ENCODE assay signal across 19 cellular contexts in the genomic region with DNA sequence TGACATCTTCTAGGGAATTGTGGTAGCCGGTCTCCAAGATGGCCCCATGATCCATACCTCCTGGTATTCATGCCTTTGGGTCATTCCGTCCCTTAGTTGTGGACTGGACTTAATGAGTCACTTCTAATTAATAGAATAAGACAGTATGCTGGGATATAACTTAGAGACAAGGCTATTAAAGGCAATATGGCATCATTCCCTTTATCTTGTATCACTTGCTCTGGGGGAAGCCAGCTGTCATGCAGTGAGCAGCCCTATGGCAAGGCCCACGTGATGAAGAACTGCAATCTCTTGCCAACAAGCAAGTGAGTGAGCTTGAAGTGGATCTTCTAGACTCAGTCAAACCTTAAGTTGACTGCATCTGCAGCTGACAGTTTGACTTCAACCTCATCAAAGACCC.
A peak's percentile ranks its signal among the peaks of the same experiment; 100 is the strongest.
DNase-seq lines count a peak whose midpoint lies in the region; TF ChIP-seq lines count a peak whose summit lies in the region.
"Had no signal": no experiment of that assay in that cellular context is flagged by ENCODE, and none has a peak within 500 bp of the region (broad histone marks: within the 10 kb centered on the region; RNA-seq: fewer than 3 reads in every experiment).

No MANE protein-coding gene starts in this region.

- no peak for TF ChIP-seq CTCF in 22Rv1 (IDR thresholded peaks at IDR 0.05)
- no peak for TF ChIP-seq CTCF in hepatocyte (IDR thresholded peaks at IDR 0.05; ENCODE audit: poor library complexity)
- TF ChIP-seq CTCF in mesothelial cell of epicardium (IDR thresholded peaks at IDR 0.05; ENCODE audit: unreplicated experiment): no peak

- H3K79me2 ChIP-seq in hepatocyte: no peaks in the 10 kb centered on the region

- H3K27me3 ChIP-seq in hepatocyte: no peaks in the 10 kb centered on the region
- no peaks in the 10 kb centered on the region for H3K27me3 ChIP-seq in CD8-positive, alpha-beta memory T cell (ENCODE audit: insufficient read depth, low read length, poor library complexity, severe bottlenecking)

- H3K4me3 ChIP-seq in hepatocyte: no peak overlapping the region
- no peak overlapping the region for H3K4me3 ChIP-seq in CD8-positive, alpha-beta memory T cell (ENCODE audit: low read length)
- H3K4me3 ChIP-seq: A549 had no signal

- H3K4me3 Mint-ChIP-seq in mesothelial cell of epicardium: no peak overlapping the region
- no peak overlapping the region for H3K4me3 Mint-ChIP-seq in CD8-positive, alpha-beta memory T cell
- H3K4me3 Mint-ChIP-seq: CD4-positive, alpha-beta T cell; T-cell; T-helper 2 cell treated with Interferon-gamma antibody and Interleukin-4, amounts not matched to agents 5 μg/mL and 100 μg/mL, for 36 hours had no signal

- DNase-seq in DMS 273 treated with DMSO at 0.1 percent for 48 hours (lab: John Stamatoyannopoulos, UW): peak; percentile 80
- DNase-seq in OCI-M1 (lab: John Stamatoyannopoulos, UW): peak; percentile 59
- DNase-seq in hepatocyte (ENCODE audit: low spot score): no peak
- no peak for DNase-seq in mesothelial cell of epicardium (ENCODE audit: low spot score in 2 of 2, unreplicated experiment in 2 of 2)
- DNase-seq in SIG-M5 treated with dmso at 0.1 percent for 504 hours (lab: John Stamatoyannopoulos, UW; ENCODE audit: unreplicated experiment): no peak
- DNase-seq in CD8-positive, alpha-beta memory T cell: no peak
- DNase-seq: Caco-2; CD4-positive, alpha-beta T cell; NCI-H1105; NCI-H146; NCI-H2081; NCI-H748 treated with DMSO at 0.1 percent for 48 hours; RPMI8226; SHP77; T-cell had no signal

- no peak overlapping the region for H2AFZ ChIP-seq in hepatocyte

- peaks cover 11% of the 10 kb centered on the region for H3K4me1 ChIP-seq in hepatocyte (ENCODE audit: insufficient read depth)
- peaks cover 9% of the 10 kb centered on the region for H3K4me1 ChIP-seq in CD8-positive, alpha-beta memory T cell (ENCODE audit: insufficient read depth, low read length)

- no peak overlapping the region for H3K27ac Mint-ChIP-seq in mesothelial cell of epicardium
- H3K27ac Mint-ChIP-seq in CD8-positive, alpha-beta memory T cell: no peak overlapping the region
- H3K27ac Mint-ChIP-seq: CD4-positive, alpha-beta T cell; T-cell; T-helper 2 cell treated with Interferon-gamma antibody and Interleukin-4, amounts not matched to agents 5 μg/mL and 100 μg/mL, for 36 hours had no signal

- H3K9me3 ChIP-seq in hepatocyte (ENCODE audit: low read depth): no peaks in the 10 kb centered on the region
- no peaks in the 10 kb centered on the region for H3K9me3 ChIP-seq in CD8-positive, alpha-beta memory T cell (ENCODE audit: low read length)
- H3K9me3 ChIP-seq: A549 had no signal

- H3K4me2 ChIP-seq in hepatocyte: no peak overlapping the region
- H3K4me2 ChIP-seq: A549, KMS-11 had no signal

- peak overlapping the region; percentile 61; the same call in 1 of the 2 replicates for H3K27ac ChIP-seq in 22Rv1
- H3K27ac ChIP-seq in hepatocyte: peak overlapping the region; percentile 66
- H3K27ac ChIP-seq in CD8-positive, alpha-beta memory T cell (ENCODE audit: low read depth, low read length): no peak overlapping the region
- H3K27ac ChIP-seq: A549, KMS-11 had no signal

- no peaks in the 10 kb centered on the region for H3K36me3 Mint-ChIP-seq in mesothelial cell of epicardium
- H3K36me3 Mint-ChIP-seq in CD8-positive, alpha-beta memory T cell: no peaks in the 10 kb centered on the region
- H3K36me3 Mint-ChIP-seq: T-cell had no signal

- H4K20me1 ChIP-seq in hepatocyte (ENCODE audit: insufficient read depth, poor library complexity, severe bottlenecking): no peaks in the 10 kb centered on the region

- CTCF ChIA-PET in CD8-positive, alpha-beta memory T cell (lab: Charles Lee): no interaction called here

- no peaks in the 10 kb centered on the region for H3K9me2 ChIP-seq in hepatocyte (replicated peaks; ENCODE audit: insufficient read depth)

- WGBS in hepatocyte (ENCODE audit: low lambda C conversion rate, missing lambda C conversion rate): 98% methylated on average over 3 of the region's 3 CpGs

- no peaks in the 10 kb centered on the region for H3K9me3 Mint-ChIP-seq in mesothelial cell of epicardium
- no peaks in the 10 kb centered on the region for H3K9me3 Mint-ChIP-seq in CD8-positive, alpha-beta memory T cell
- H3K9me3 Mint-ChIP-seq: CD4-positive, alpha-beta T cell; T-cell; T-helper 2 cell treated with Interferon-gamma antibody and Interleukin-4, amounts not matched to agents 5 μg/mL and 100 μg/mL, for 36 hours had no signal

- peaks cover 17% of the 10 kb centered on the region for H3K4me1 Mint-ChIP-seq in mesothelial cell of epicardium
- H3K4me1 Mint-ChIP-seq in CD8-positive, alpha-beta memory T cell: peaks cover 0 to 10% (median 3%) of the 10 kb centered on the region in 3 donors

- POLR2A ChIA-PET in CD8-positive, alpha-beta memory T cell (lab: Charles Lee): no interaction called here

- peaks cover 4% of the 10 kb centered on the region for H3K27me3 Mint-ChIP-seq in mesothelial cell of epicardium (ENCODE audit: low read depth)
- peaks cover 0 to 8% of the 10 kb centered on the region in 2 donors for H3K27me3 Mint-ChIP-seq in CD8-positive, alpha-beta memory T cell

- H3K36me3 ChIP-seq in hepatocyte (replicated peaks; ENCODE audit: insufficient read depth, low read depth): no peaks in the 10 kb centered on the region
- H3K36me3 ChIP-seq in CD8-positive, alpha-beta memory T cell (ENCODE audit: insufficient read depth, low read length): no peaks in the 10 kb centered on the region

Comparison
In these comparisons a context has a peak if more than half of its experiments do, and no peak if none do; other contexts are left out.
1. DNase-seq: peak in DMS 273 treated with DMSO at 0.1 percent for 48 hours (single experiment) and OCI-M1 (single experiment); none in hepatocyte (single experiment), mesothelial cell of epicardium (0 of 2), SIG-M5 treated with dmso at 0.1 percent for 504 hours (single experiment) and CD8-positive, alpha-beta memory T cell (0 of 5).